Comparison of ENCODE assay signal across 8 cellular contexts in genomic region chr4:82431026-82431745, GRCh38. TPM values are rescaled to one million over a fixed set of nuclear protein-coding genes. Genes with fewer than 3 reads are reported as not detected.
DNase-seq lines count a peak whose midpoint lies in the region; ATAC-seq and TF ChIP-seq lines count a peak whose summit lies in the region.

No MANE protein-coding gene starts in this region.

- 5 to 6% (median 6%) methylated on average over 29 to 31 of the region's 31 CpGs for WGBS in adrenal gland, 4 donors

- H3K4me3 ChIP-seq in AG10803 (ENCODE audit: low read length) (peak overlapping the region; percentile 93), adrenal gland (peak overlapping the region; percentile 82 to 95 (median 90)), iPS-18a (ENCODE audit: low read length) (peak overlapping the region; percentile 93)

- TF ChIP-seq POLR2A in adrenal gland (IDR thresholded peaks at IDR 0.05): no peak

- H3K9ac ChIP-seq in iPS-18a (ENCODE audit: low read length): peak overlapping the region; percentile 100

- TF ChIP-seq CTCF in AG10803 (conservative IDR thresholded peaks at IDR 0.05; ENCODE audit: low read length): no peak
- TF ChIP-seq CTCF in adrenal gland (IDR thresholded peaks at IDR 0.05): no peak

- H3K27me3 ChIP-seq in adrenal gland (no peaks in the 10 kb centered on the region), iPS-18a (ENCODE audit: control insufficient read depth, insufficient read depth, low read length) (no peaks in the 10 kb centered on the region)

- H3K9me3 ChIP-seq in adrenal gland (replicated peaks in 1 of 3) (no peaks in the 10 kb centered on the region), iPS-18a (ENCODE audit: control insufficient read depth, low read depth, low read length) (no peaks in the 10 kb centered on the region)

- DNase-seq in AG10803 (ENCODE audit: low read depth) (peak; percentile 40), OCI-M1 (lab: John Stamatoyannopoulos, UW) (peak; percentile 54), adrenal gland (peak in 2 of 7 donors; percentile 33 to 61), SKM-1 treated with dmso at 0.1 percent for 144 hours (lab: John Stamatoyannopoulos, UW; ENCODE audit: unreplicated experiment) (no peak)
- peak; percentile 23 for DNase-seq in stimulated activated CD4-positive, alpha-beta T cell treated with anti-CD3 and anti-CD28 coated beads, Interleukin-12 subunit alpha, Interleukin-12 subunit beta, amount 100 ng/mL, for 4 hours

- H3K36me3 ChIP-seq in adrenal gland (replicated peaks in 1 of 2): peaks cover 0 to 9% of the 10 kb centered on the region in 2 donors
- peaks cover 28% of the 10 kb centered on the region for H3K36me3 ChIP-seq in iPS-18a (ENCODE audit: control insufficient read depth, low read depth, low read length)

- peak; percentile 0 for ATAC-seq in GM19328 (IDR thresholded peaks at IDR 0.05; ENCODE audit: unreplicated experiment)
- ATAC-seq in HG03135 (IDR thresholded peaks at IDR 0.05; ENCODE audit: unreplicated experiment): no peak

- H3K27ac ChIP-seq in adrenal gland: peak overlapping the region; percentile 46 to 98 (median 97)
- peak overlapping the region; percentile 73 for H3K27ac ChIP-seq in iPS-18a (ENCODE audit: low read length)

- H3K4me1 ChIP-seq in adrenal gland (replicated peaks in 1 of 2): peaks cover 19 to 22% of the 10 kb centered on the region in 2 donors
- H3K4me1 ChIP-seq in iPS-18a (ENCODE audit: control insufficient read depth, low read depth, low read length): peaks cover 12% of the 10 kb centered on the region

- intact Hi-C loops in adrenal gland (cut with DNase I): no loop called here

RNA-seq across cellular contexts. Expression of gene ENOPH1, which starts 0.8 kb away (rescaled TPM):
- total RNA-seq in adrenal gland: 10 to 100 TPM; 22.7 to 40.9 (median 29.2) TPM
- polyA plus RNA-seq in adrenal gland: 10 to 100 TPM; 44.4 to 65.7 (median 44.6) TPM

RNA-seq across cellular contexts. Expression of gene HNRNPDL, which starts 0.9 kb away (rescaled TPM):
- total RNA-seq in adrenal gland: 100 to 1,000 TPM in 6 of 8 donors, 10 to 100 TPM in 2; 76.2 to 202 (median 154) TPM
- polyA plus RNA-seq in adrenal gland: 100 to 1,000 TPM; 203 to 285 (median 205) TPM

RNA-seq across cellular contexts. Expression of gene HNRNPD, which starts 57.4 kb away (rescaled TPM):
- total RNA-seq in adrenal gland: 100 to 1,000 TPM in 4 of 8 donors, 10 to 100 TPM in 4; 32.2 to 158 (median 79.2) TPM
- 100 to 1,000 TPM; 117 to 430 (median 138) TPM for polyA plus RNA-seq in adrenal gland
